In genomic region chr5:179258922-179259730, GRCh38 we compare ENCODE assay signal across 11 cellular contexts.
DNase-seq lines count a peak whose midpoint lies in the region; ATAC-seq, FAIRE-seq and TF ChIP-seq lines count a peak whose summit lies in the region.
"Had no signal": no experiment of that assay in that cellular context is flagged by ENCODE, and none has a peak within 500 bp of the region (broad histone marks: within the 10 kb centered on the region; RNA-seq: fewer than 3 reads in every experiment).

No MANE protein-coding gene starts in this region.

- no peak for TF ChIP-seq POLR2A in H1 (IDR thresholded peaks at IDR 0.05; ENCODE audit: control extremely low read depth in 1 of 2, low read depth in 2 of 2, low read length in 2 of 2)

- peak overlapping the region; percentile 59 for H4K91ac ChIP-seq in H1 (replicated peaks; ENCODE audit: insufficient read length, low read length)

- H4K20me1 ChIP-seq in H1 (replicated peaks in 1 of 2; ENCODE audit: control insufficient read depth in 1 of 2, insufficient read depth in 2 of 2, low read length in 2 of 2): no peaks in the 10 kb centered on the region

- peaks cover 63% of the 10 kb centered on the region for H3K4me1 Mint-ChIP-seq in nephron

- 88% methylated on average over 22 of the region's 26 CpGs; no CpG with 5 or more reads in 1 of the 2 experiments for WGBS in H1 (ENCODE audit: extremely low coverage in 1 of 2, insufficient coverage in 1 of 2, insufficient read length in 1 of 2, insufficient replicate concordance in 2 of 2, low coverage in 1 of 2, low lambda C conversion rate in 2 of 2, missing lambda C conversion rate in 1 of 2), 2 experiments

- H3K4me1 ChIP-seq in H1 (replicated peaks in 1 of 4; ENCODE audit: control insufficient read depth in 3 of 4, insufficient read depth in 4 of 4, low read length in 3 of 4): peaks cover 0 to 4% (median 2%) of the 10 kb centered on the region in 4 experiments; a peak in 3 of 7 replicates
- H3K4me1 ChIP-seq: pancreas had no signal

- H2BK12ac ChIP-seq in H1 (ENCODE audit: low read depth, low read length): no peak overlapping the region

- H3K9ac ChIP-seq in H1 (replicated peaks in 1 of 4; ENCODE audit: extremely low read depth in 1 of 4, low read depth in 3 of 4, low read length in 3 of 4): no peak overlapping the region

- H2BK20ac ChIP-seq in H1 (ENCODE audit: low read length): no peak overlapping the region

- H4K5ac ChIP-seq in H1 (ENCODE audit: insufficient read length, low read depth, low read length): no peak overlapping the region

- peak overlapping the region in 1 of 3 experiments; percentile 29 for H3K4me3 Mint-ChIP-seq in nephron
- H3K4me3 Mint-ChIP-seq: CD4-positive, alpha-beta T cell had no signal

- peaks cover 4% of the 10 kb centered on the region; the same call in 1 of the 2 replicates for H3K23me2 ChIP-seq in H1 (ENCODE audit: low read depth, low read length)

- H3K56ac ChIP-seq in H1 (replicated peaks; ENCODE audit: insufficient read length, low read depth, low read length): no peak overlapping the region

- TF ChIP-seq RAD21 in H1 (IDR thresholded peaks at IDR 0.05 in 1 of 2, conservative IDR thresholded peaks at IDR 0.05 in 1 of 2; ENCODE audit: low read depth in 2 of 2, low read length in 2 of 2): no peak

- no peaks in the 10 kb centered on the region for H3K79me2 ChIP-seq in H1 (ENCODE audit: control insufficient read depth in 1 of 2, insufficient read depth in 2 of 2, low read length in 2 of 2)

- POLR2A ChIA-PET in H1 (lab: Charles Lee; ENCODE audit: partially characterized antibody): no interaction called here

- H3K23ac ChIP-seq in H1 (ENCODE audit: insufficient read length): no peak overlapping the region

- no peaks in the 10 kb centered on the region for H3K9me3 Mint-ChIP-seq in nephron
- H3K9me3 Mint-ChIP-seq: CD4-positive, alpha-beta T cell had no signal

- H3K9me3 ChIP-seq in H1 (ENCODE audit: insufficient read depth in 2 of 2, low read depth in 1 of 2, low read length in 1 of 2): no peaks in the 10 kb centered on the region
- H3K9me3 ChIP-seq: pancreas had no signal

- no peak overlapping the region for H2AFZ ChIP-seq in H1 (ENCODE audit: low read length)

- no peak for TF ChIP-seq EP300 in H1 (IDR thresholded peaks at IDR 0.05; ENCODE audit: borderline replicate concordance in 1 of 2, low read depth in 2 of 2, low read length in 2 of 2)

- H3K27me3 Mint-ChIP-seq in nephron (ENCODE audit: low read depth): peaks cover 4% of the 10 kb centered on the region
- H3K27me3 Mint-ChIP-seq: CD4-positive, alpha-beta T cell had no signal

- H3K36me3 Mint-ChIP-seq in nephron (ENCODE audit: low read depth): no peaks in the 10 kb centered on the region

- H3K27ac ChIP-seq in H1 (ENCODE audit: low read depth, low read length): no peak overlapping the region
- H3K27ac ChIP-seq: pancreas had no signal

- no peaks in the 10 kb centered on the region for H3K79me1 ChIP-seq in H1 (ENCODE audit: low read depth, low read length)

- no peak overlapping the region for H3K14ac ChIP-seq in H1 (ENCODE audit: insufficient read length)

- H3K36me3 ChIP-seq in H1 (ENCODE audit: control insufficient read depth in 2 of 4, insufficient read depth in 4 of 4, low read length in 3 of 4): no peaks in the 10 kb centered on the region
- H3K36me3 ChIP-seq: pancreas had no signal

- H2BK120ac ChIP-seq in H1 (replicated peaks; ENCODE audit: low read depth, low read length): no peak overlapping the region

- H4K8ac ChIP-seq in H1 (ENCODE audit: extremely low read depth, insufficient read depth, low read length): no peak overlapping the region

- no peak overlapping the region for H2BK15ac ChIP-seq in H1 (ENCODE audit: low read length)

- H3K4ac ChIP-seq in H1 (replicated peaks; ENCODE audit: insufficient read length, low read depth, low read length): no peak overlapping the region

- CTCF ChIA-PET in H1 (lab: Charles Lee; ENCODE audit: partially characterized antibody): interaction anchor here (1.0 to 8.3 kb wide), 5 partner anchors 16 to 501 kb away, joined by 3 to 94 read pairs (median 9); no protein-coding TSS in a partner anchor

- no peak for TF ChIP-seq CTCF in AG10803 (conservative IDR thresholded peaks at IDR 0.05; ENCODE audit: low read length)
- no peak for TF ChIP-seq CTCF in H1 (IDR thresholded peaks at IDR 0.05; ENCODE audit: control extremely low read depth in 1 of 3, insufficient read depth in 1 of 3, low read depth in 1 of 3, low read length in 3 of 3)
- TF ChIP-seq CTCF in nephron (IDR thresholded peaks at IDR 0.05; ENCODE audit: unreplicated experiment in 3 of 3): no peak

- no peak overlapping the region for H2AK5ac ChIP-seq in H1 (ENCODE audit: low read depth, low read length)

- no peak overlapping the region for H3K4me2 ChIP-seq in H1 (ENCODE audit: insufficient read depth in 1 of 2, low read depth in 2 of 2, low read length in 2 of 2)

- DNase-seq in AG10803 (ENCODE audit: low read depth): peak; percentile 96
- peak; percentile 51 for DNase-seq in HS-5 (ENCODE audit: low read depth)
- DNase-seq in H1 (ENCODE audit: low read depth in 1 of 2, low spot score in 2 of 2): peak in 1 of 2 experiments; percentile 41
- DNase-seq in germinal center (ENCODE audit: low spot score): no peak
- no peak for DNase-seq in NCI-H774 (lab: John Stamatoyannopoulos, UW)
- DNase-seq: NCI-H1417 had no signal

- H3K27me3 ChIP-seq in H1 (replicated peaks in 1 of 4; ENCODE audit: control insufficient read depth in 3 of 4, extremely low read depth in 1 of 4, insufficient read depth in 3 of 4, low read length in 3 of 4): no peaks in the 10 kb centered on the region
- H3K27me3 ChIP-seq: pancreas had no signal

- no peak overlapping the region for H2BK5ac ChIP-seq in H1 (ENCODE audit: low read depth, low read length)

- FAIRE-seq in H1 (lab: Jason Lieb, UNC): no peak
- FAIRE-seq: pancreas had no signal

- no peak for ATAC-seq in HG03521 (IDR thresholded peaks at IDR 0.05; ENCODE audit: unreplicated experiment)
- no peak for ATAC-seq in activated CD4-positive, CD25-positive, alpha-beta regulatory T cell treated with anti-CD3 and anti-CD28 coated beads, Interleukin-2, amount 50 U/mL, for 24 hours

- H3K4me3 ChIP-seq in AG10803 (ENCODE audit: low read length) (peak overlapping the region; percentile 40), H1 (ENCODE audit: extremely low read depth in 1 of 4, insufficient read depth in 2 of 4, low read depth in 3 of 4, low read length in 4 of 4) (no peak overlapping the region)
- H3K4me3 ChIP-seq: pancreas had no signal

- no peak overlapping the region for H3K18ac ChIP-seq in H1 (ENCODE audit: extremely low read depth, low read length)

- peak overlapping the region in 2 of 3 experiments; percentile 7 to 96 for H3K27ac Mint-ChIP-seq in nephron
- H3K27ac Mint-ChIP-seq: CD4-positive, alpha-beta T cell had no signal

TF ChIP-seq in H1, 55 proteins besides CTCF, POLR2A, EP300 and RAD21:
- TF ChIP-seq KDM4A (IDR thresholded peaks at IDR 0.05; ENCODE audit: low read depth, low read length, severe bottlenecking): no peak
- no peak for TF ChIP-seq EZH2 (IDR thresholded peaks at IDR 0.05; ENCODE audit: low read depth, low read length, severe bottlenecking)
- TF ChIP-seq SIN3A (conservative IDR thresholded peaks at IDR 0.05 in 1 of 2, IDR thresholded peaks at IDR 0.05 in 1 of 2; ENCODE audit: low read depth in 1 of 2, low read length in 2 of 2): no peak
- no peak for TF ChIP-seq SP1 (IDR thresholded peaks at IDR 0.05; ENCODE audit: low read depth, low read length)
- no peak for TF ChIP-seq BRCA1 (IDR thresholded peaks at IDR 0.05; ENCODE audit: low read depth, low read length)
- TF ChIP-seq SUZ12 (IDR thresholded peaks at IDR 0.05; ENCODE audit: low read length): no peak
- TF ChIP-seq BACH1 (IDR thresholded peaks at IDR 0.05; ENCODE audit: low read length): no peak
- TF ChIP-seq CBX5 (IDR thresholded peaks at IDR 0.05; ENCODE audit: low read depth, low read length): no peak
- TF ChIP-seq MAFK (IDR thresholded peaks at IDR 0.05; ENCODE audit: low read depth, low read length): no peak
- TF ChIP-seq NRF1 (IDR thresholded peaks at IDR 0.05; ENCODE audit: low read depth, low read length): no peak
- no peak for TF ChIP-seq TCF12 (IDR thresholded peaks at IDR 0.05; ENCODE audit: low read depth, low read length)
- TF ChIP-seq TBP (IDR thresholded peaks at IDR 0.05; ENCODE audit: low read depth, low read length): no peak
- no peak for TF ChIP-seq CHD2 (IDR thresholded peaks at IDR 0.05; ENCODE audit: low read length)

Comparison
In these comparisons a context has a peak if more than half of its experiments do, and no peak if none do; other contexts are left out.
1. DNase-seq: peak in AG10803 (single experiment) and HS-5 (single experiment); none in germinal center (single experiment) and NCI-H774 (single experiment).